20 cellular contexts compared by ENCODE assay signal in genomic region chr5:173638126-173638525, GRCh38. TPM values are rescaled to one million over a fixed set of nuclear protein-coding genes. Genes with fewer than 3 reads are reported as not detected.
A peak's percentile ranks its signal among the peaks of the same experiment; 100 is the strongest.
DNase-seq lines count a peak whose midpoint lies in the region; ATAC-seq and TF ChIP-seq lines count a peak whose summit lies in the region.
"Had no signal": no experiment of that assay in that cellular context is flagged by ENCODE, and none has a peak within 500 bp of the region (broad histone marks: within the 10 kb centered on the region; RNA-seq: fewer than 3 reads in every experiment).

No MANE protein-coding gene starts in this region.

- H3K27ac Mint-ChIP-seq in activated T-helper 2 cell treated with anti-CD3 and anti-CD28 coated beads, Interferon-gamma antibody, Interleukin-2, Interleukin-4, amounts not matched to agents 10 μg/mL and 5 μg/mL and 100 μg/mL, durations not matched to agents 14 hours and 24 hours and 36 hours = no peak overlapping the region
- H3K27ac Mint-ChIP-seq in mesothelial cell of epicardium (peak overlapping the region; percentile 48), progenitor cell of endocrine pancreas (no peak overlapping the region)
- H3K27ac Mint-ChIP-seq in activated CD8-positive, alpha-beta T cell treated with anti-CD3 and anti-CD28 coated beads for 36 hours = no peak overlapping the region
- H3K27ac Mint-ChIP-seq: B cell; CD4-positive, CD25-positive, alpha-beta regulatory T cell; HFFc6 had no signal

- CTCF ChIA-PET in activated CD8-positive, alpha-beta T cell treated with anti-CD3 and anti-CD28 coated beads for 36 hours (lab: Charles Lee) = interaction anchor here (1.3 kb wide), 2 partner anchors 8 to 22 kb away, joined by 3 read pairs; no protein-coding TSS in a partner anchor

- no peak for ATAC-seq in activated CD8-positive, alpha-beta T cell treated with anti-CD3 and anti-CD28 coated beads for 36 hours
- ATAC-seq in HG03520 (IDR thresholded peaks at IDR 0.05; ENCODE audit: unreplicated experiment) = no peak

- H3K36me3 Mint-ChIP-seq in activated T-helper 2 cell treated with anti-CD3 and anti-CD28 coated beads, Interferon-gamma antibody, Interleukin-2, Interleukin-4, amounts not matched to agents 10 μg/mL and 5 μg/mL and 100 μg/mL, durations not matched to agents 14 hours and 24 hours and 36 hours (ENCODE audit: low read depth) = no peaks in the 10 kb centered on the region
- H3K36me3 Mint-ChIP-seq in mesothelial cell of epicardium (no peaks in the 10 kb centered on the region), progenitor cell of endocrine pancreas (ENCODE audit: insufficient read depth) (no peaks in the 10 kb centered on the region)
- no peaks in the 10 kb centered on the region for H3K36me3 Mint-ChIP-seq in activated CD8-positive, alpha-beta T cell treated with anti-CD3 and anti-CD28 coated beads for 36 hours (ENCODE audit: low read depth)
- H3K36me3 Mint-ChIP-seq: CD4-positive, CD25-positive, alpha-beta regulatory T cell had no signal

- TF ChIP-seq CTCF in mesothelial cell of epicardium (IDR thresholded peaks at IDR 0.05; ENCODE audit: unreplicated experiment) = no peak
- no peak for TF ChIP-seq CTCF in activated CD8-positive, alpha-beta T cell treated with anti-CD3 and anti-CD28 coated beads for 36 hours (IDR thresholded peaks at IDR 0.05)
- TF ChIP-seq CTCF in progenitor cell of endocrine pancreas (IDR thresholded peaks at IDR 0.05; ENCODE audit: unreplicated experiment) = no peak

- POLR2A ChIA-PET in activated CD8-positive, alpha-beta T cell treated with anti-CD3 and anti-CD28 coated beads for 36 hours (lab: Charles Lee) = no interaction called here

- peaks cover 10% of the 10 kb centered on the region for H3K4me1 Mint-ChIP-seq in activated T-helper 2 cell treated with anti-CD3 and anti-CD28 coated beads, Interferon-gamma antibody, Interleukin-2, Interleukin-4, amounts not matched to agents 10 μg/mL and 5 μg/mL and 100 μg/mL, durations not matched to agents 14 hours and 24 hours and 36 hours (ENCODE audit: low read depth)
- H3K4me1 Mint-ChIP-seq in mesothelial cell of epicardium = peaks cover 15% of the 10 kb centered on the region
- no peaks in the 10 kb centered on the region for H3K4me1 Mint-ChIP-seq in activated CD8-positive, alpha-beta T cell treated with anti-CD3 and anti-CD28 coated beads for 36 hours (ENCODE audit: low read depth)
- peaks cover 4% of the 10 kb centered on the region for H3K4me1 Mint-ChIP-seq in progenitor cell of endocrine pancreas (ENCODE audit: low read depth)

- intact Hi-C loops in activated T-helper 2 cell treated with anti-CD3 and anti-CD28 coated beads, Interferon-gamma antibody, Interleukin-2, Interleukin-4, amounts not matched to agents 10 μg/mL and 5 μg/mL and 100 μg/mL, durations not matched to agents 14 hours and 24 hours and 36 hours (cut with micrococcal nuclease) = no loop called here
- intact Hi-C loops in activated CD8-positive, alpha-beta T cell treated with anti-CD3 and anti-CD28 coated beads for 36 hours (cut with micrococcal nuclease) = no loop called here

- DNase-seq in activated effector memory CD4-positive, alpha-beta T cell treated with anti-CD3 and anti-CD28 coated beads, Interleukin-2, amount 50 U/mL, for 16 hours = peak; percentile 54
- DNase-seq in activated effector memory CD4-positive, alpha-beta T cell treated with Interleukin-2 at 50 U/mL for 16 hours = no peak
- DNase-seq in activated T-helper 2 cell treated with anti-CD3 and anti-CD28 coated beads, Interferon-gamma antibody, Interleukin-2, Interleukin-4, amounts not matched to agents 10 μg/mL and 5 μg/mL and 100 μg/mL, durations not matched to agents 14 hours and 24 hours and 36 hours (ENCODE audit: low spot score) = no peak
- DNase-seq in mesothelial cell of epicardium (ENCODE audit: low spot score in 2 of 2, unreplicated experiment in 2 of 2) = no peak
- no peak for DNase-seq in activated CD8-positive, alpha-beta T cell treated with anti-CD3 and anti-CD28 coated beads for 36 hours
- DNase-seq in stimulated activated CD4-positive, alpha-beta T cell treated with anti-CD3 and anti-CD28 coated beads, Interleukin-4, amount 100 ng/mL, for 24 hours = no peak
- DNase-seq in progenitor cell of endocrine pancreas (ENCODE audit: low spot score, unreplicated experiment) = no peak
- DNase-seq: 8988T; CD4-positive, CD25-positive, alpha-beta regulatory T cell; COR-L47; DMS 273 treated with DMSO at 0.1 percent for 48 hours; DND-41; HFFc6; KG1; NCI-H1417 treated with DMSO at 0.1 percent for 48 hours; NCI-H1930; NCI-H345; NCI-H524 treated with DMSO at 0.1 percent for 48 hours had no signal

- H3K4me3 Mint-ChIP-seq in activated T-helper 2 cell treated with anti-CD3 and anti-CD28 coated beads, Interferon-gamma antibody, Interleukin-2, Interleukin-4, amounts not matched to agents 10 μg/mL and 5 μg/mL and 100 μg/mL, durations not matched to agents 14 hours and 24 hours and 36 hours (ENCODE audit: low read depth) = peak overlapping the region; percentile 8
- H3K4me3 Mint-ChIP-seq in mesothelial cell of epicardium (no peak overlapping the region), progenitor cell of endocrine pancreas (ENCODE audit: low read depth) (no peak overlapping the region)
- H3K4me3 Mint-ChIP-seq in activated CD8-positive, alpha-beta T cell treated with anti-CD3 and anti-CD28 coated beads for 36 hours = no peak overlapping the region
- H3K4me3 Mint-ChIP-seq: B cell, HFFc6 had no signal

- no peaks in the 10 kb centered on the region for H3K9me3 Mint-ChIP-seq in activated T-helper 2 cell treated with anti-CD3 and anti-CD28 coated beads, Interferon-gamma antibody, Interleukin-2, Interleukin-4, amounts not matched to agents 10 μg/mL and 5 μg/mL and 100 μg/mL, durations not matched to agents 14 hours and 24 hours and 36 hours
- H3K9me3 Mint-ChIP-seq in mesothelial cell of epicardium = no peaks in the 10 kb centered on the region
- no peaks in the 10 kb centered on the region for H3K9me3 Mint-ChIP-seq in activated CD8-positive, alpha-beta T cell treated with anti-CD3 and anti-CD28 coated beads for 36 hours
- H3K9me3 Mint-ChIP-seq in progenitor cell of endocrine pancreas (ENCODE audit: low read depth) = no peaks in the 10 kb centered on the region
- H3K9me3 Mint-ChIP-seq: HFFc6 had no signal

- peaks cover 1% of the 10 kb centered on the region for H3K27me3 Mint-ChIP-seq in activated T-helper 2 cell treated with anti-CD3 and anti-CD28 coated beads, Interferon-gamma antibody, Interleukin-2, Interleukin-4, amounts not matched to agents 10 μg/mL and 5 μg/mL and 100 μg/mL, durations not matched to agents 14 hours and 24 hours and 36 hours (ENCODE audit: low read depth)
- no peaks in the 10 kb centered on the region for H3K27me3 Mint-ChIP-seq in mesothelial cell of epicardium (ENCODE audit: low read depth)
- peaks cover 1% of the 10 kb centered on the region for H3K27me3 Mint-ChIP-seq in activated CD8-positive, alpha-beta T cell treated with anti-CD3 and anti-CD28 coated beads for 36 hours
- no peaks in the 10 kb centered on the region for H3K27me3 Mint-ChIP-seq in progenitor cell of endocrine pancreas
- H3K27me3 Mint-ChIP-seq: B cell had no signal

RNA-seq across cellular contexts. Expression of gene BOD1, which starts 21.7 kb away (rescaled TPM):
- 27.2 and 32.3 TPM in 2 replicates for total RNA-seq in activated T-helper 2 cell treated with anti-CD3 and anti-CD28 coated beads, Interferon-gamma antibody, Interleukin-2, Interleukin-4, amounts not matched to agents 10 μg/mL and 5 μg/mL and 100 μg/mL, durations not matched to agents 14 hours and 24 hours and 36 hours
- 90.6 to 91.9 TPM (median 91.2 TPM) in 3 replicates for total RNA-seq in mesothelial cell of epicardium
- 10 to 100 TPM; 28.1 to 28.7 TPM for total RNA-seq in activated CD8-positive, alpha-beta T cell treated with anti-CD3 and anti-CD28 coated beads for 36 hours
- 100.0 and 101 TPM in 2 replicates for total RNA-seq in progenitor cell of endocrine pancreas
